ENCODE assay signal across 8 cellular contexts in the genomic region with DNA sequence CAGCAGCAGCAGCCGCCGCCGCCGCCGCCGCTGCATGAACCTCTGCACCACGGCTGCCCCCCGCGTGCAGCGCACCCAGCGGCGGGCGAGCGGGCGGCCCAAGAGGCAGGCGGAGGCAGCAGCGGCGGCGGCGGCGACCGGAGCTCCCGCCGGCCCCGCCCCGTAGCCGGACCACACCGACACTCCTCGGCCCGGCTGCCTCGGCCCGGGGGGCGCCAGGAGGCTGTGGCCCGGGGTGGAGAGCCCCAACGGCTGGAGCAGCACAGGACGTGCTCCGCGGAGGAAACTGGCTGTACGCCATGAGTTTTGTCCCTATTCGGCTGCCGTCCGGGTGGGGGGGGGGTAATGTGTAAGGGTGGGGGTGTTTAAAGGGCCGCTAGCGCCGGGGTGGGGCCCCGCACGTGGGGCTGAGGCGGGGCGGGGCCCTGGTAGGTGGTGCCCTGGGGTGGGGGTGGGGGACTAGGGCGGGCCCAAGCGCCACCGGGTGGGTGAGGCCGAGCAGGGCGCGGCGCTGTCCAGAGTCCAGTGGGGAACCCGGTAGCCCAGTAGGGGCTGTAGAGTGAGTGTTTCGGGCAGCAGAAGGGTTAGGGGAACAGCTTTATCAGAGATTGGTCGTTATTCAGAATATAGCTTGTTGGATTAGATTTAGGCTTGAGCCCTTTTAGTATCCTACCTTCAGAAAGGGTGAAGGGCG. TPM values are rescaled to one million over a fixed set of nuclear protein-coding genes. Genes with fewer than 3 reads are reported as not detected.
A peak's percentile ranks its signal among the peaks of the same experiment; 100 is the strongest.
DNase-seq lines count a peak whose midpoint lies in the region; ATAC-seq and TF ChIP-seq lines count a peak whose summit lies in the region.

Gene FAM78B, minus strand, starts transcription at position 301 of the 694 bp plus-strand sequence. CDS start 753 bp downstream, outside the sequence.

- H3K4me3 ChIP-seq in thoracic aorta: peak within 1 kb of the TSS; percentile 81

- no peaks in the 10 kb centered on the region for H3K36me3 Mint-ChIP-seq in neural crest cell (ENCODE audit: low read depth)

- DNase-seq in CMK (ENCODE audit: low read depth) (peak; percentile 78), HK-2 (ENCODE audit: unreplicated experiment) (peak; percentile 71), RPMI7951 (ENCODE audit: low read depth) (peak; percentile 75), foreskin keratinocyte (peak; percentile 10 to 11), neural crest cell (ENCODE audit: low read depth, low spot score) (peak; percentile 36), thoracic aorta (ENCODE audit: low spot score) (no peak)
- DNase-seq in activated effector memory CD4-positive, alpha-beta T cell treated with Interleukin-2 at 50 U/mL for 16 hours: peak; percentile 24

- H3K4me1 ChIP-seq in foreskin keratinocyte (no peaks in the 10 kb centered on the region), thoracic aorta (ENCODE audit: control insufficient read depth in 1 of 2, low read depth in 2 of 2) (peaks cover 4 to 22% of the 10 kb centered on the region in 2 donors)

- H3K4me3 Mint-ChIP-seq in neural crest cell: peak within 1 kb of the TSS; percentile 92

- no peaks in the 10 kb centered on the region for H3K36me3 ChIP-seq in thoracic aorta

- H3K27me3 Mint-ChIP-seq in neural crest cell (ENCODE audit: low read depth): peaks cover 75% of the 10 kb centered on the region

- H3K27ac ChIP-seq in foreskin keratinocyte (no peak within 1 kb of the TSS), thoracic aorta (no peak within 1 kb of the TSS)

- peaks cover 52% of the 10 kb centered on the region for H3K27me3 ChIP-seq in foreskin keratinocyte
- no peaks in the 10 kb centered on the region for H3K27me3 ChIP-seq in thoracic aorta (replicated peaks; ENCODE audit: insufficient read depth)

- H3K4me1 Mint-ChIP-seq in neural crest cell: peaks cover 31% of the 10 kb centered on the region

- H3K9me3 Mint-ChIP-seq in neural crest cell: no peaks in the 10 kb centered on the region

- ATAC-seq in GM19452 (IDR thresholded peaks at IDR 0.05; ENCODE audit: unreplicated experiment) (peak; percentile 37), foreskin keratinocyte (peak; percentile 64), thoracic aorta (ENCODE audit: insufficient number of reproducible peaks, low FRiP score, low read depth) (peak; percentile 61)

- TF ChIP-seq CTCF in foreskin keratinocyte (conservative IDR thresholded peaks at IDR 0.05) (no peak), neural crest cell (conservative IDR thresholded peaks at IDR 0.05) (no peak), thoracic aorta (IDR thresholded peaks at IDR 0.05) (peak; percentile 10)

- H3K9me3 ChIP-seq in thoracic aorta: no peaks in the 10 kb centered on the region

- no peak within 1 kb of the TSS for H3K27ac Mint-ChIP-seq in neural crest cell (ENCODE audit: unreplicated experiment)

RNA-seq across cellular contexts. Expression of gene FAM78B, which starts in this region (rescaled TPM):
- 0.36 and 0.88 TPM in 2 replicates for total RNA-seq in RPMI7951 (2014; rRNA removed; shearing (Covaris generic))
- 0.07 TPM in 1 of 2 replicates, not detected in the other for total RNA-seq in foreskin keratinocyte
- polyA plus RNA-seq in foreskin keratinocyte: 0.06 and 0.09 TPM in 2 replicates
- 1.2 and 1.5 TPM in 2 replicates for total RNA-seq in neural crest cell
- under 1 TPM; 0.56 to 0.81 TPM for total RNA-seq in thoracic aorta

Comparison
In these comparisons a context has a peak if more than half of its experiments do, and no peak if none do; other contexts are left out.
1. Peak in DNase-seq in RPMI7951; RNA of the gene not detected or under 1 TPM.
2. Peak in DNase-seq and ATAC-seq in foreskin keratinocyte; RNA of the gene not detected or under 1 TPM.
3. Peak in ATAC-seq and H3K4me3 ChIP-seq in thoracic aorta; RNA of the gene not detected or under 1 TPM.